In the genomic region with DNA sequence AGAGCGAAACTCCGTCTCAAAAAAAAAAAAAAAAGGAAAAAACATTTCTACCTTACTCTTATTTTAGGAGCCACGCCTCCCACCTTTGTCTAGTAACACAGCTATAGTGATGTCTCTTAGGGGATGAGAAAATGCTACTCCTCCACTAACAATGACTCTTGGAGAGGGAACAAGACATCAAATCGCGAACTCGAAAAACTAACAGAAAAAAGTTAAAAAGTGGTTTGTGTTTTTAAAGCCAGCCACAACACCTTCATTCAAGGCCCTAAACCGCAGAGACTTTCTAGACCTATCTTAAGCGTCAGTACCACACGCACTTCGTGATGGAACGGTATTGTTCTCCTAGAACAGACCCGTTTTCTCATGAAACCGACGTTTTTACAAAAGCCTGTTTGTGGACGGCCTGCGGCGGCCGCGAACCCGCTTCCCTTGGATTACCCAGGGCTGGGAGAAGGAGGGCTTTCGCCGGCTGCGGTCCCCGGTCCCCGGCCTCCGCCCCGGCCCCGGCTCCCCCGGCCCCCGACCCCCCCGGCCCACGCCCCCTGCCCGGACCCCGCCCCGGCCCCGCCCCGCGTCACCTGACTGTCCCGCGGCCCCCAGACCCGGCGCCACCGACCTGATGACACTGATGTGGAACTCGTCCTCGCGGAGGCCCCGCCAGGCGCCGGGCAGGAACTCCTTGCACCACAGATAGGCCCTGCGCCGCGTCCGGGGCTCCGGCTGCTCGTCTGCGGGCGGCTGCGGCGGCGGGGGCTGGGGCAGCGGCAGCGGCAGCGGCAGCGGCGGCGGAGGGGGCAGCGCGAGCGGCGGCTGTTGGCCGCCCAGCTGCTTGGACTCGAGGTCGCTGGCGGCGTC, we compare ENCODE assay signal across 8 cellular contexts. TPM values are rescaled to one million over a fixed set of nuclear protein-coding genes. Genes with fewer than 3 reads are reported as not detected.
DNase-seq lines count a peak whose midpoint lies in the region; ATAC-seq and TF ChIP-seq lines count a peak whose summit lies in the region.

No MANE protein-coding gene starts in this region.

- peak; percentile 40 for DNase-seq in EL
- DNase-seq in activated CD4-positive, alpha-beta T cell treated with anti-CD3 and anti-CD28 coated beads, Interleukin-2, amount 50 U/mL, for 1 hour = peak; percentile 39
- DNase-seq in lung (ENCODE audit: low spot score) = no peak
- DNase-seq in COLO829 (ENCODE audit: low spot score) = no peak

- peak overlapping the region; percentile 87 for H3K4me2 ChIP-seq in Loucy (ENCODE audit: low read depth, low read length, poor library complexity, severe bottlenecking)

- no peak for TF ChIP-seq CTCF in Loucy (conservative IDR thresholded peaks at IDR 0.05; ENCODE audit: low read length)
- TF ChIP-seq CTCF in lung (IDR thresholded peaks at IDR 0.05; ENCODE audit: control extremely low read depth, extremely low read depth) = no peak

- H3K4me3 ChIP-seq in Loucy (ENCODE audit: low read length, poor library complexity, severe bottlenecking) = peak overlapping the region; percentile 78
- H3K4me3 ChIP-seq in ectodermal cell (ENCODE audit: insufficient read depth, low read depth, low read length) = peak overlapping the region; percentile 75
- H3K4me3 ChIP-seq in lung = peak overlapping the region; percentile 83

- no peaks in the 10 kb centered on the region for H3F3A ChIP-seq in Loucy (ENCODE audit: low read depth)

- peaks cover 28% of the 10 kb centered on the region for H3K4me1 Mint-ChIP-seq in stimulated activated memory B cell treated with anti-CD40 and anti-IgM and Interleukin-4, amounts not matched to agents 10 μg/mL and 1 μg/mL and 100 μg/mL, for 72 hours

- H3K27ac Mint-ChIP-seq in stimulated activated memory B cell treated with anti-CD40 and anti-IgM and Interleukin-4, amounts not matched to agents 10 μg/mL and 1 μg/mL and 100 μg/mL, for 72 hours = peak overlapping the region; percentile 81

- no peaks in the 10 kb centered on the region for H3K9me3 Mint-ChIP-seq in stimulated activated memory B cell treated with anti-CD40 and anti-IgM and Interleukin-4, amounts not matched to agents 10 μg/mL and 1 μg/mL and 100 μg/mL, for 72 hours

- H3K4me1 ChIP-seq in Loucy (ENCODE audit: insufficient read depth, low read length, poor library complexity, severe bottlenecking) (peaks cover 44% of the 10 kb centered on the region), ectodermal cell (ENCODE audit: control insufficient read depth, insufficient read depth, low read length) (peaks cover 6% of the 10 kb centered on the region), lung (ENCODE audit: control insufficient read depth in 2 of 2, insufficient read depth in 2 of 2, low read length in 2 of 2) (peaks cover 3 to 8% of the 10 kb centered on the region in 2 donors)

- peak overlapping the region; percentile 81 for H3K4me3 Mint-ChIP-seq in stimulated activated memory B cell treated with anti-CD40 and anti-IgM and Interleukin-4, amounts not matched to agents 10 μg/mL and 1 μg/mL and 100 μg/mL, for 72 hours

- H3K27me3 Mint-ChIP-seq in stimulated activated memory B cell treated with anti-CD40 and anti-IgM and Interleukin-4, amounts not matched to agents 10 μg/mL and 1 μg/mL and 100 μg/mL, for 72 hours = no peaks in the 10 kb centered on the region

- 1% methylated on average over 72 to 75 of the region's 75 CpGs for WGBS in ectodermal cell, 2 experiments
- WGBS in lung, 2 donors = 3% methylated on average over 54 to 75 of the region's 75 CpGs

- peaks cover 48% of the 10 kb centered on the region for H4K20me1 ChIP-seq in Loucy (ENCODE audit: insufficient read depth, low read length, poor library complexity, severe bottlenecking)

- ATAC-seq in GM21619 (IDR thresholded peaks at IDR 0.05; ENCODE audit: unreplicated experiment) = peak; percentile 18
- ATAC-seq in lung (ENCODE audit: insufficient read depth, low FRiP score) = no peak
- ATAC-seq in stimulated activated memory B cell treated with anti-CD40 and anti-IgM and Interleukin-4, amounts not matched to agents 10 μg/mL and 1 μg/mL and 100 μg/mL, for 72 hours = peak; percentile 40

- H3K27ac ChIP-seq in ectodermal cell (ENCODE audit: insufficient read depth, low read depth, low read length, poor library complexity, severe bottlenecking) (peak overlapping the region; percentile 90), lung (ENCODE audit: low read depth in 1 of 2, low read length in 1 of 2) (peak overlapping the region; percentile 96 to 99)

- H3K27me3 ChIP-seq in Loucy (ENCODE audit: insufficient read depth, low read length, poor library complexity, severe bottlenecking) = no peaks in the 10 kb centered on the region
- H3K27me3 ChIP-seq in ectodermal cell (ENCODE audit: control insufficient read depth, insufficient read depth, low read length, poor library complexity, severe bottlenecking) = no peaks in the 10 kb centered on the region
- H3K27me3 ChIP-seq in lung (ENCODE audit: control insufficient read depth, insufficient read depth) = no peaks in the 10 kb centered on the region

- peak overlapping the region; percentile 72 for H3K9ac ChIP-seq in Loucy (ENCODE audit: low read depth, low read length, poor library complexity, severe bottlenecking)

- H2AFZ ChIP-seq in Loucy (ENCODE audit: low read length) = no peak overlapping the region

- H3K9me2 ChIP-seq in Loucy (replicated peaks; ENCODE audit: low read depth, low read length) = no peaks in the 10 kb centered on the region

- H3K36me3 ChIP-seq in Loucy (ENCODE audit: insufficient read depth, low read length) = no peaks in the 10 kb centered on the region
- H3K36me3 ChIP-seq in ectodermal cell (ENCODE audit: control insufficient read depth, insufficient read depth, low read length) = no peaks in the 10 kb centered on the region
- peaks cover 0 to 3% of the 10 kb centered on the region in 2 donors for H3K36me3 ChIP-seq in lung (ENCODE audit: control insufficient read depth in 2 of 2, insufficient read depth in 2 of 2, low read length in 2 of 2)

- H3K36me3 Mint-ChIP-seq in stimulated activated memory B cell treated with anti-CD40 and anti-IgM and Interleukin-4, amounts not matched to agents 10 μg/mL and 1 μg/mL and 100 μg/mL, for 72 hours = no peaks in the 10 kb centered on the region

- H3K79me2 ChIP-seq in Loucy (ENCODE audit: insufficient read depth, low read length) = peaks cover 50% of the 10 kb centered on the region

- no peaks in the 10 kb centered on the region for H3K9me3 ChIP-seq in Loucy (ENCODE audit: insufficient read depth, low read depth, low read length)
- no peaks in the 10 kb centered on the region for H3K9me3 ChIP-seq in ectodermal cell (ENCODE audit: control insufficient read depth, low read length)
- H3K9me3 ChIP-seq in lung (ENCODE audit: control insufficient read depth in 2 of 2, insufficient read depth in 1 of 2, low read length in 1 of 2) = no peaks in the 10 kb centered on the region

RNA-seq across cellular contexts. Expression of gene CHKA, which starts 0.7 kb away (rescaled TPM):
- polyA plus RNA-seq in ectodermal cell (2013, experiment 1 of 4) = 53.2 TPM
- polyA plus RNA-seq in ectodermal cell (2013, experiment 2 of 4) = 54.4 TPM
- polyA plus RNA-seq in ectodermal cell (2013, experiment 3 of 4) = 34.0 TPM
- polyA plus RNA-seq in ectodermal cell (2013, experiment 4 of 4) = 34.7 TPM
- total RNA-seq in lung = 10 to 100 TPM; 55.8 to 73.4 TPM
- polyA plus RNA-seq in lung = 10 to 100 TPM; 17.6 to 42.2 TPM

Comparison
In these comparisons a context has a peak if more than half of its experiments do, and no peak if none do; other contexts are left out.
1. DNase-seq: peak in EL (single experiment) and activated CD4-positive, alpha-beta T cell treated with anti-CD3 and anti-CD28 coated beads, Interleukin-2, amount 50 U/mL, for 1 hour (single experiment); none in lung (single experiment) and COLO829 (single experiment).
2. Peak in every context shown above with its lines, with median percentiles within 50 percentile points of each other: H3K4me3 ChIP-seq.